Comparison of ENCODE assay signal across 7 cellular contexts in the genomic region with DNA sequence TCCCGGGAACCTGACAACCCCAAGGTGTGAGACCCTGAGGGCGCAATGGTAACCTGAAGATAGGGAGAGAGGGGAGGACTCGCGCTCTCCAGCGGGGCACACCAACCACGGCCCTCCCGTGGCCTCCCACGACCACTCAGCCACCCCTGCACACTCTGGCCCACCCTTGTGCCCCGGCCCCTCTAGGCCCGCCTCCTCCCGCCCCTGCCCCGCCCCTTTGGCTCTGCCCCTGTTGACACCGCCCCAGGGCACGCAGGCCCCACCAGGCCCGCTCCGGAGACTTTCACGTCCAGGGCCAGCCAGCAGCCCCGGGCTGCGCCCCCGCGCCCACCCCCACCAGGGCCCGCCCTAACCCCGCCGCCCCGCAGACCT. TPM values are rescaled to one million over a fixed set of nuclear protein-coding genes. Genes with fewer than 3 reads are reported as not detected.
DNase-seq lines count a peak whose midpoint lies in the region; TF ChIP-seq lines count a peak whose summit lies in the region.
"Had no signal": no experiment of that assay in that cellular context is flagged by ENCODE, and none has a peak within 500 bp of the region (broad histone marks: within the 10 kb centered on the region; RNA-seq: fewer than 3 reads in every experiment).

No MANE protein-coding gene starts in this region.

- H3K36me3 ChIP-seq in colonic mucosa, result no peaks in the 10 kb centered on the region
- H3K36me3 ChIP-seq in skeletal muscle satellite cell (ENCODE audit: insufficient read depth, low read length), result no peaks in the 10 kb centered on the region
- no peaks in the 10 kb centered on the region for H3K36me3 ChIP-seq in Caco-2 (ENCODE audit: control insufficient read depth, insufficient read depth, low read length)

- no peak overlapping the region for H3K27ac ChIP-seq in colonic mucosa

- H3K9ac ChIP-seq in colonic mucosa (ENCODE audit: low read depth in 2 of 2, low read length in 2 of 2), result no peak overlapping the region
- no peak overlapping the region for H3K9ac ChIP-seq in skeletal muscle satellite cell (ENCODE audit: low read depth, low read length)

- no peaks in the 10 kb centered on the region for H3K9me3 ChIP-seq in colonic mucosa
- no peaks in the 10 kb centered on the region for H3K9me3 ChIP-seq in skeletal muscle satellite cell (replicated peaks; ENCODE audit: low read length)
- H3K9me3 ChIP-seq in Caco-2, result no peaks in the 10 kb centered on the region

- no peak for DNase-seq in HFF-Myc (ENCODE audit: extremely low read depth, low read depth)
- peak; percentile 36 for DNase-seq in colonic mucosa
- DNase-seq in kidney glomerular epithelial cell (lab: John Stamatoyannopoulos, UW), result no peak
- no peak for DNase-seq in Caco-2
- DNase-seq in middle frontal gyrus (ENCODE audit: extremely low spot score, low spot score), result no peak

- peak overlapping the region; percentile 93 for H3K4me2 ChIP-seq in skeletal muscle satellite cell (ENCODE audit: low read length)

- no peaks in the 10 kb centered on the region for H3K27me3 Mint-ChIP-seq in Caco-2 (ENCODE audit: insufficient read depth, unreplicated experiment)
- H3K27me3 Mint-ChIP-seq: activated naive CD8-positive, alpha-beta T cell had no signal

- intact Hi-C loops in colonic mucosa (cut with DNase I) (no loop called here), Caco-2 (cut with micrococcal nuclease; ENCODE audit: unreplicated experiment) (loop anchor here (1.0 to 5.0 kb wide), 2 partner anchors 15 to 99 kb away; partner anchors contain the start of gene ABCB8)

- CTCF ChIA-PET in Caco-2 (lab: Charles Lee), result no interaction called here

- POLR2A ChIA-PET in Caco-2 (lab: Charles Lee), result no interaction called here

- H3K27ac Mint-ChIP-seq in Caco-2 (ENCODE audit: unreplicated experiment), result no peak overlapping the region

- H3K36me3 Mint-ChIP-seq in Caco-2 (ENCODE audit: insufficient read depth, unreplicated experiment), result no peaks in the 10 kb centered on the region
- H3K36me3 Mint-ChIP-seq: activated naive CD8-positive, alpha-beta T cell had no signal

- peaks cover 10% of the 10 kb centered on the region for H3K4me1 Mint-ChIP-seq in Caco-2 (ENCODE audit: low read depth, unreplicated experiment)

- H3K4me1 ChIP-seq in colonic mucosa, result no peaks in the 10 kb centered on the region
- peaks cover 18% of the 10 kb centered on the region for H3K4me1 ChIP-seq in skeletal muscle satellite cell (ENCODE audit: control insufficient read depth, insufficient read depth, low read length)
- peaks cover 29% of the 10 kb centered on the region for H3K4me1 ChIP-seq in Caco-2

- BruUV-seq in Caco-2 (replicated peaks; lab: Mats Ljungman, UMichigan), result no TSS peak

- no peaks in the 10 kb centered on the region for H3K9me3 Mint-ChIP-seq in Caco-2 (ENCODE audit: unreplicated experiment)

- no peak for TF ChIP-seq CTCF in HFF-Myc (IDR thresholded peaks at IDR 0.05; ENCODE audit: low read depth, low read length, missing control alignments)
- TF ChIP-seq CTCF in colonic mucosa (IDR thresholded peaks at IDR 0.05), result no peak
- no peak for TF ChIP-seq CTCF in Caco-2 (IDR thresholded peaks at IDR 0.05; ENCODE audit: insufficient read depth in 1 of 2, low read depth in 1 of 2, low read length in 1 of 2, severe bottlenecking in 1 of 2, unreplicated experiment in 1 of 2)

- H3K4me3 ChIP-seq in HFF-Myc (replicated peaks; ENCODE audit: low read depth, low read length) (peak overlapping the region; percentile 33), colonic mucosa (peak overlapping the region; percentile 12), skeletal muscle satellite cell (ENCODE audit: low read length) (no peak overlapping the region), Caco-2 (ENCODE audit: low read depth, low read length) (no peak overlapping the region)

- no peak overlapping the region for H3K4me3 Mint-ChIP-seq in Caco-2 (ENCODE audit: unreplicated experiment)

- H3K27me3 ChIP-seq in colonic mucosa (peaks cover 1% of the 10 kb centered on the region), skeletal muscle satellite cell (ENCODE audit: control insufficient read depth, insufficient read depth, low read length) (peaks cover 46% of the 10 kb centered on the region), Caco-2 (replicated peaks; ENCODE audit: control insufficient read depth, insufficient read depth, low read length) (no peaks in the 10 kb centered on the region)

RNA-seq across cellular contexts. Expression of gene ATG9B, which starts 11.0 kb away (rescaled TPM):
- total RNA-seq in colonic mucosa (1 to 10 TPM in 1 of 2 donors, under 1 TPM in 1; 0.66 to 1.2 TPM), Caco-2 (2022) (4.3 and 4.8 TPM in 2 replicates)
- 0.25 and 1.1 TPM in 2 replicates for total RNA-seq in skeletal muscle satellite cell (2012; rRNA removed)

RNA-seq across cellular contexts. Expression of gene ABCB8, which starts 14.9 kb away (rescaled TPM):
- 10 to 100 TPM; 26.7 to 59.5 TPM for total RNA-seq in colonic mucosa
- total RNA-seq in skeletal muscle satellite cell (2012; rRNA removed), result 36.9 and 41.8 TPM in 2 replicates
- total RNA-seq in Caco-2 (2022), result 30.1 and 30.8 TPM in 2 replicates

RNA-seq across cellular contexts. Expression of gene NOS3, which starts 22.5 kb away (rescaled TPM):
- total RNA-seq in colonic mucosa (1 to 10 TPM; 4.0 to 4.2 TPM), Caco-2 (2022) (1.1 TPM in 1 of 2 replicates, not detected in the other)
- total RNA-seq in skeletal muscle satellite cell (2012; rRNA removed), result 1.7 and 4.8 TPM in 2 replicates

RNA-seq across cellular contexts. Expression of gene ASIC3, which starts 35.0 kb away (rescaled TPM):
- total RNA-seq in colonic mucosa (1 to 10 TPM; 1.0 to 2.2 TPM), Caco-2 (2022) (0.70 and 1.1 TPM in 2 replicates)
- 0.22 TPM in 1 of 2 replicates, not detected in the other for total RNA-seq in skeletal muscle satellite cell (2012; rRNA removed)

RNA-seq across cellular contexts. Expression of gene KCNH2, which starts 35.2 kb away (rescaled TPM):
- total RNA-seq in colonic mucosa (1 to 10 TPM; 3.3 to 8.8 TPM), Caco-2 (2022) (0.60 and 0.66 TPM in 2 replicates)
- under 0.01 and 0.44 TPM in 2 replicates for total RNA-seq in skeletal muscle satellite cell (2012; rRNA removed)

Comparison
In these comparisons a context has a peak if more than half of its experiments do, and no peak if none do; other contexts are left out.
1. H3K4me3 ChIP-seq: peak in HFF-Myc (single experiment) and colonic mucosa (single experiment); none in skeletal muscle satellite cell (single experiment) and Caco-2 (single experiment).